Comparison of ENCODE assay signal across 5 cellular contexts in genomic region chr4:123469696-123470095, GRCh38.
"Had no signal": no experiment of that assay in that cellular context is flagged by ENCODE, and none has a peak within 500 bp of the region (broad histone marks: within the 10 kb centered on the region; RNA-seq: fewer than 3 reads in every experiment).

No MANE protein-coding gene starts in this region.

- H3K4me3 ChIP-seq: K562 had no signal

- DNase-seq: KBM-7 had no signal

- ATAC-seq: HepG2, K562 had no signal

- H3K36me3 Mint-ChIP-seq: IgD-negative memory B cell had no signal

- H3K27ac ChIP-seq: HL-60 had no signal

- H3K4me3 Mint-ChIP-seq: IgD-negative memory B cell had no signal
